ENCODE assay signal across 28 cellular contexts in the genomic region with DNA sequence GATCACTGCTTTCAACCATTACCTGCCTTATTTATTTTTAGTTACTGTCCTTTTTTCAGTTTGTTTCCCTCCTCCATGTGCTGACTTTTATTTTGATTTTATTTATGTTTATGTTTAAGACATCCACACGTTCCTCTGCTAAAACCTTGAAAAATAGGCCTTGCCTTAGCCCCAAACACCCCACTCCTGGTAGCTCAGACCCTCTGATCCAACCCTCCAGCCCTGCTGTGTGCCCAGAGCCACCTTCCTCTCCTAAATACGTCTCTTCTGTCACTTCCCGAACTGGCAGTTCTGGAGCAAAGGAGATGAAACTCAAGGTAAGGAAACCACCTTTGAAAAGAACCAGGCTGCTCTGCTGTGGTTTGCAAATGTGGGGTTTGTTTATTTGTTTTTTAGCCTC. TPM values are rescaled to one million over a fixed set of nuclear protein-coding genes. Genes with fewer than 3 reads are reported as not detected.
A peak's percentile ranks its signal among the peaks of the same experiment; 100 is the strongest.
DNase-seq lines count a peak whose midpoint lies in the region; ATAC-seq, FAIRE-seq and TF ChIP-seq lines count a peak whose summit lies in the region.
"Had no signal": no experiment of that assay in that cellular context is flagged by ENCODE, and none has a peak within 500 bp of the region (broad histone marks: within the 10 kb centered on the region; RNA-seq: fewer than 3 reads in every experiment).

No MANE protein-coding gene starts in this region.

- intact Hi-C loops in K562 (cut with micrococcal nuclease), result no loop called here
- intact Hi-C loops in posterior vena cava (cut with DNase I), result no loop called here

- CTCF ChIA-PET in HEK293 (lab: Yijun Ruan, JAX) (interaction anchor here (0.6 to 1.3 kb wide), 3 partner anchors 8 to 277 kb away, joined by 3 to 4 read pairs (median 3); no protein-coding TSS in a partner anchor), K562 (lab: Yijun Ruan, JAX; ENCODE audit: low intra/inter-chr PET ratio) (no interaction called here)

- no peak overlapping the region for H3K9ac ChIP-seq in K562 (ENCODE audit: insufficient read depth in 1 of 2, low read depth in 2 of 2, low read length in 2 of 2)
- H3K9ac ChIP-seq: BLaER1 treated with 17β-estradiol and CSF1 and Interleukin-3, amounts not matched to agents 10 nM and 100 nM had no signal

- TF ChIP-seq EP300 in K562 (IDR thresholded peaks at IDR 0.05; ENCODE audit: low read length), result no peak

- H3K4me2 ChIP-seq in K562 (ENCODE audit: insufficient read depth, low read length), result no peak overlapping the region
- H3K4me2 ChIP-seq: A549; BLaER1 treated with 17β-estradiol and CSF1 and Interleukin-3, amounts not matched to agents 10 nM and 100 nM; GM23338 had no signal

- H3K4me3 ChIP-seq in HEK293 (ENCODE audit: low read depth, low read length) (no peak overlapping the region), K562 (no peak overlapping the region)
- H3K4me3 ChIP-seq: A549; BLaER1 treated with 17β-estradiol and CSF1 and Interleukin-3, amounts not matched to agents 10 nM and 100 nM; GM23338 had no signal

- H3K79me2 ChIP-seq in K562 (ENCODE audit: control insufficient read depth, insufficient read depth, low read length), result no peaks in the 10 kb centered on the region

- ATAC-seq in K562, result no peak
- ATAC-seq: A549, GM23338, HCT116 had no signal

- no peaks in the 10 kb centered on the region for H3K36me3 ChIP-seq in HEK293 (ENCODE audit: control insufficient read depth in 2 of 2, insufficient read depth in 1 of 2, low read length in 2 of 2)
- no peaks in the 10 kb centered on the region for H3K36me3 ChIP-seq in K562 (ENCODE audit: control insufficient read depth, insufficient read depth, low read length)
- H3K36me3 ChIP-seq: BE2C; BLaER1 treated with 17β-estradiol and CSF1 and Interleukin-3, amounts not matched to agents 10 nM and 100 nM had no signal

- DNase-seq in K562 (ENCODE audit: extremely low read depth in 1 of 4, low spot score in 3 of 4), result no peak
- DNase-seq in posterior vena cava (ENCODE audit: low spot score), result peak; percentile 35
- DNase-seq in NCI-H345 (lab: John Stamatoyannopoulos, UW), result no peak
- no peak for DNase-seq in stimulated activated CD4-positive, alpha-beta T cell treated with anti-CD3 and anti-CD28 coated beads, Interleukin-4, amount 100 ng/mL, for 1 hour
- no peak for DNase-seq in cortex of kidney (lab: John Stamatoyannopoulos, UW)
- DNase-seq: 8988T; ACHN; AML-193; BE2C; Calu3; CD4-positive, alpha-beta T cell; COR-L47; DMS53; DMS79 treated with DMSO at 0.1 percent for 48 hours; GF-D8; H9; HFFc6 had no signal

- H3K9me3 ChIP-seq in HEK293 (ENCODE audit: control insufficient read depth, insufficient read depth, low read depth, low read length), result no peaks in the 10 kb centered on the region
- H3K9me3 ChIP-seq in K562 (replicated peaks; ENCODE audit: control insufficient read depth, insufficient read depth, low read depth, low read length), result no peaks in the 10 kb centered on the region
- H3K9me3 ChIP-seq: A549, BE2C had no signal

- no peak for TF ChIP-seq POLR2A in K562 (conservative IDR thresholded peaks at IDR 0.05)

- FAIRE-seq in K562 (lab: Jason Lieb, UNC), result no peak
- FAIRE-seq: A549, GM12891, GM18507 had no signal

- H3K4me1 ChIP-seq in HEK293 (ENCODE audit: control insufficient read depth, insufficient read depth, low read length), result no peaks in the 10 kb centered on the region
- peaks cover 0 to 3% of the 10 kb centered on the region in 2 experiments; a peak in 3 of 5 replicates for H3K4me1 ChIP-seq in K562 (replicated peaks in 1 of 2; ENCODE audit: control insufficient read depth in 2 of 2, insufficient read depth in 2 of 2, low read length in 2 of 2)
- H3K4me1 ChIP-seq: A549, BE2C had no signal

- no peaks in the 10 kb centered on the region for H4K20me1 ChIP-seq in K562 (replicated peaks; ENCODE audit: control insufficient read depth, insufficient read depth, low read length)
- H4K20me1 ChIP-seq: BLaER1 treated with 17β-estradiol and CSF1 and Interleukin-3, amounts not matched to agents 10 nM and 100 nM had no signal

- no peaks in the 10 kb centered on the region for H3K27me3 ChIP-seq in K562 (ENCODE audit: control insufficient read depth in 2 of 2, insufficient read depth in 2 of 2, low read length in 2 of 2)
- H3K27me3 ChIP-seq: BE2C; BLaER1 treated with 17β-estradiol and CSF1 and Interleukin-3, amounts not matched to agents 10 nM and 100 nM had no signal

- H3K27ac ChIP-seq in HEK293 (ENCODE audit: extremely low read depth, low read depth, low read length), result no peak overlapping the region
- no peak overlapping the region for H3K27ac ChIP-seq in K562 (ENCODE audit: extremely low read depth, low read depth, low read length)
- H3K27ac ChIP-seq: A549; BLaER1 treated with 17β-estradiol and CSF1 and Interleukin-3, amounts not matched to agents 10 nM and 100 nM had no signal

- POLR2A ChIA-PET in HEK293 (lab: Yijun Ruan, JAX), result no interaction called here
- POLR2A ChIA-PET in K562 (lab: Yijun Ruan, JAX), result no interaction called here

- no peaks in the 10 kb centered on the region for H3K9me1 ChIP-seq in K562 (ENCODE audit: control insufficient read depth, insufficient read depth, low read length)

- no peak for TF ChIP-seq RAD21 in K562 (CRISPR knock-in tag; conservative IDR thresholded peaks at IDR 0.05 in 1 of 2, IDR thresholded peaks at IDR 0.05 in 1 of 2)

- in situ Hi-C loops in K562 (cut with MboI), result loop anchor here (25.0 kb wide), 1 partner anchor 848 kb away; no protein-coding TSS in a partner anchor

- 9% methylated on average over 3 of the region's 3 CpGs for WGBS in K562 (ENCODE audit: insufficient coverage, low coverage, missing lambda C conversion rate)

- no TSS peak for BruUV-seq in K562 (replicated peaks; lab: Mats Ljungman, UMichigan)

- TF ChIP-seq CTCF in HEK293 (tag by site-specific recombination; IDR thresholded peaks at IDR 0.05) (no peak), K562 (IDR thresholded peaks at IDR 0.05 in 2 of 3, conservative IDR thresholded peaks at IDR 0.05 in 1 of 3; ENCODE audit: insufficient read depth in 2 of 3, low read depth in 1 of 3, low read length in 3 of 3) (no peak)

- 0 out of 2 replicates have a peak overlapping the region, but pooled peaks have one; percentile 5 for H2AFZ ChIP-seq in K562 (ENCODE audit: low read depth, low read length)
- H2AFZ ChIP-seq: GM23338 had no signal

TF ChIP-seq in HEK293, 187 proteins besides CTCF, POLR2A, EP300 and RAD21 (continues in another document):
- TF ChIP-seq ZNF707 (tag by site-specific recombination; IDR thresholded peaks at IDR 0.05), result peak; percentile 97
- no peak for TF ChIP-seq ZNF324 (tag by site-specific recombination; IDR thresholded peaks at IDR 0.05)
- TF ChIP-seq SETDB1 (IDR thresholded peaks at IDR 0.05; ENCODE audit: insufficient read length, low read length), result no peak

TF ChIP-seq in K562, 482 proteins besides CTCF, POLR2A, EP300 and RAD21:
- TF ChIP-seq ZNF707 (CRISPR knock-in tag; conservative IDR thresholded peaks at IDR 0.05) (peak; percentile 93), NR0B1 (IDR thresholded peaks at IDR 0.05; ENCODE audit: partially characterized antibody) (no peak)

RNA-seq across cellular contexts. Expression of gene STH, which starts 9.3 kb away (rescaled TPM):
- 1.4 TPM in 1 of 2 replicates, not detected in the other for total RNA-seq in K562 (2011; cell fraction: chromatin; rRNA removed; ENCODE audit: low replicate concordance)
- not detected in 2 replicates for total RNA-seq in K562 (2011; cell fraction: nucleolus; rRNA removed)
- not detected in 2 replicates for total RNA-seq in K562 (2011; cell fraction: nucleoplasm; rRNA removed)
- total RNA-seq in K562 (2014; rRNA removed) (not detected in 2 replicates), K562 (2014; rRNA removed; fragmentation: Illumina TruSeq; extraction: Trizol) (not detected in 2 replicates), K562 (2015; rRNA removed; fragmentation: Illumina TruSeq; extraction: Trizol) (not detected in 2 replicates), K562 (2021) (not detected in 2 replicates), posterior vena cava (not detected)
- polyA plus RNA-seq in K562 (2011; rRNA removed) (not detected in 2 replicates), K562 (2014; fragmentation: Illumina TruSeq; extraction: Trizol) (not detected in 2 replicates), K562 (2014; fragmentation: Nextera tagmentation; extraction: Ambion mirVana) (not detected), K562 (2014; rRNA removed) (not detected in 2 replicates)
- polyA plus RNA-seq in K562 (2011; cell fraction: cytosol; rRNA removed), result not detected in 2 replicates
- not detected in 2 replicates for polyA plus RNA-seq in K562 (2011; cell fraction: nucleus; rRNA removed)
- polyA plus RNA-seq in K562 (2012), result not detected in 2 replicates
- 0.70 TPM in 1 of 2 replicates, not detected in the other for polyA minus RNA-seq in K562 (2011; rRNA and poly(A)+ RNA removed)
- not detected in 2 replicates for polyA minus RNA-seq in K562 (2011; cell fraction: cytosol; rRNA and poly(A)+ RNA removed)
- not detected in 2 replicates for polyA minus RNA-seq in K562 (2011; cell fraction: nucleus; rRNA and poly(A)+ RNA removed)
- total RNA-seq: Calu3; CD4-positive, alpha-beta T cell; Daoy; G401; GM23338; H4; H9; HFFc6 had no signal
- polyA plus RNA-seq: A549, CD14-positive monocyte had no signal

Comparison
In these comparisons a context has a peak if more than half of its experiments do, and no peak if none do; other contexts are left out.
1. Of the 44 proteins assayed by ChIP-seq in both K562 and HEK293: peak only in K562: none; only in HEK293: none; in both: ZNF707; in neither: 43.